Comparison of ENCODE assay signal across 17 cellular contexts in the genomic region with DNA sequence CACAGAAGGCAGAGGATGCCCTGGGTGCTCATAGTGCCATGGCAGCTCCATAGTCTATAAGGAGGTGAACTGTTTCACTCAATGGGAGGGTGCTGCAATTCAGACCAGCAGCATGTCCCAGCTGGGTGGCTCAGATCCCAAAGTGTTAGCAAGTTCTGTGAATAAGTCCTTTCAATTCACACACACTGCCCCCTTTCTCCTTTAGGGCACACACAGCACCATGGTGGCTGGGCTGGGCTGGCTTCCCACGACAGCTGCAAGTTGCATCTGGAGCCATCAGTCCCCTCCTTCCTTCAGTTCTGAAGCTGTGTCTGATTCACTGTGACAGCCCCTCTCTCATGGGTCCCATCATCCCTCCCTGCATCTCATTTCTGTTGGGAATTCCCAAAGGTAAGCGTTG.
"Had no signal": no experiment of that assay in that cellular context is flagged by ENCODE, and none has a peak within 500 bp of the region (broad histone marks: within the 10 kb centered on the region; RNA-seq: fewer than 3 reads in every experiment).

No MANE protein-coding gene starts in this region.

- DNase-seq: activated CD4-positive, alpha-beta T cell treated with anti-CD3 and anti-CD28 coated beads, Interleukin-2, amount 50 U/mL, for 48 hours; activated gamma-delta T cell; activated T-cell treated with anti-CD3 and anti-CD28 coated beads, Interleukin-2, amount 50 U/mL, for 48 hours; aorta; gastrocnemius medialis; mucosa of descending colon; SHP77 treated with DMSO at 0.1 percent for 48 hours; stimulated activated CD4-positive, alpha-beta T cell treated with anti-CD3 and anti-CD28 coated beads, Interleukin-15, amount 100 ng/mL, for 24 hours; stimulated activated CD4-positive, alpha-beta T cell treated with anti-CD3 and anti-CD28 coated beads, Interleukin-4, amount 100 ng/mL, for 4 hours; stimulated activated naive CD8-positive, alpha-beta T cell treated with anti-CD3 and anti-CD28 coated beads, Interleukin-15, amount 100 ng/mL, for 72 hours; T-helper 17 cell; thyroid gland had no signal

- H3K4me1 Mint-ChIP-seq: stimulated activated naive CD8-positive, alpha-beta T cell treated with anti-CD3 and anti-CD28 coated beads, Interleukin-15, amount 100 ng/mL, for 72 hours; T-helper 17 cell had no signal

- H3K36me3 Mint-ChIP-seq: activated naive CD8-positive, alpha-beta T cell had no signal

- H3K4me3 ChIP-seq: gastrocnemius medialis, hepatocyte, lung, mucosa of descending colon, thyroid gland had no signal

- H3K27ac Mint-ChIP-seq: activated naive CD8-positive, alpha-beta T cell; natural killer cell treated with Interleukin-12 subunit alpha and Interleukin-12 subunit beta and Interleukin-15 and Interleukin-18, amount 100 ng/mL, for 72 hours; T-helper 17 cell had no signal

- ATAC-seq: activated CD4-positive, CD25-positive, alpha-beta regulatory T cell treated with anti-CD3 and anti-CD28 coated beads, Interleukin-2, amount 50 U/mL, for 24 hours; gastrocnemius medialis; mucosa of descending colon; stimulated activated naive CD8-positive, alpha-beta T cell treated with anti-CD3 and anti-CD28 coated beads, Interleukin-15, amount 100 ng/mL, for 72 hours; T-helper 17 cell had no signal

- H3K4me3 Mint-ChIP-seq: activated naive CD8-positive, alpha-beta T cell; natural killer cell treated with Interleukin-12 subunit alpha and Interleukin-12 subunit beta and Interleukin-15 and Interleukin-18, amount 100 ng/mL, for 72 hours; stimulated activated naive CD8-positive, alpha-beta T cell treated with anti-CD3 and anti-CD28 coated beads, Interleukin-15, amount 100 ng/mL, for 72 hours; T-helper 17 cell had no signal

- H3K27ac ChIP-seq: gastrocnemius medialis, hepatocyte, thyroid gland had no signal
